Comparison of ENCODE assay signal across 1 cellular context in genomic region chr7:106070201-106070551, GRCh38.
TF ChIP-seq lines count a peak whose summit lies in the region.

No MANE protein-coding gene starts in this region.

TF ChIP-seq in K562, 482 proteins besides CTCF, POLR2A, EP300 and RAD21:
- TF ChIP-seq, protein P1, sequence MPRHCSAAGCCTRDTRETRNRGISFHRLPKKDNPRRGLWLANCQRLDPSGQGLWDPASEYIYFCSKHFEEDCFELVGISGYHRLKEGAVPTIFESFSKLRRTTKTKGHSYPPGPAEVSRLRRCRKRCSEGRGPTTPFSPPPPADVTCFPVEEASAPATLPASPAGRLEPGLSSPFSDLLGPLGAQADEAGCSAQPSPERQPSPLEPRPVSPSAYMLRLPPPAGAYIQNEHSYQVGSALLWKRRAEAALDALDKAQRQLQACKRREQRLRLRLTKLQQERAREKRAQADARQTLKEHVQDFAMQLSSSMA (CRISPR knock-in tag; IDR thresholded peaks at IDR 0.05), result no peak
- TF ChIP-seq ESRRA (IDR thresholded peaks at IDR 0.05; ENCODE audit: borderline replicate concordance, low read depth) (no peak), ZNF592 (IDR thresholded peaks at IDR 0.05) (no peak), ZNF77 (CRISPR knock-in tag; IDR thresholded peaks at IDR 0.05) (no peak), ZNF699 (CRISPR knock-in tag; IDR thresholded peaks at IDR 0.05; ENCODE audit: insufficient replicate concordance) (no peak), POLR2AphosphoS5 (IDR thresholded peaks at IDR 0.05; ENCODE audit: control insufficient read depth, insufficient read depth, low read depth, low read length) (no peak), TGIF2 (CRISPR knock-in tag; IDR thresholded peaks at IDR 0.05) (no peak), ZKSCAN8 (CRISPR knock-in tag; IDR thresholded peaks at IDR 0.05) (no peak), REST (CRISPR knock-in tag; IDR thresholded peaks at IDR 0.05; ENCODE audit: low read depth) (no peak), ZNF146 (CRISPR knock-in tag; IDR thresholded peaks at IDR 0.05; ENCODE audit: unreplicated experiment) (no peak), TAF1 (IDR thresholded peaks at IDR 0.05; ENCODE audit: control insufficient read depth, extremely low read depth, insufficient read depth, low read length, severe bottlenecking) (peak; percentile 13), ZNF57 (CRISPR knock-in tag; IDR thresholded peaks at IDR 0.05) (no peak), GABPA (tag; conservative IDR thresholded peaks at IDR 0.05; ENCODE audit: low read depth) (no peak), ZFP30 (CRISPR knock-in tag; IDR thresholded peaks at IDR 0.05; ENCODE audit: borderline replicate concordance) (no peak), ZNF316 (IDR thresholded peaks at IDR 0.05) (no peak), ELF2 (CRISPR knock-in tag; IDR thresholded peaks at IDR 0.05) (0 out of 2 replicates have a peak, but pooled peaks have one; percentile 18), PHB (CRISPR knock-in tag; IDR thresholded peaks at IDR 0.05) (0 out of 2 replicates have a peak, but pooled peaks have one; percentile 23), ZNF175 (CRISPR knock-in tag; IDR thresholded peaks at IDR 0.05; ENCODE audit: low read depth) (no peak), EZH2 (IDR thresholded peaks at IDR 0.05; ENCODE audit: borderline replicate concordance, low read depth, low read length) (no peak), ZNF217 (CRISPR knock-in tag; IDR thresholded peaks at IDR 0.05) (no peak), FOXJ2 (tag; IDR thresholded peaks at IDR 0.05) (no peak), DPF2 (IDR thresholded peaks at IDR 0.05) (no peak), ZNF778 (CRISPR knock-in tag; IDR thresholded peaks at IDR 0.05) (no peak), MTA3 (IDR thresholded peaks at IDR 0.05; ENCODE audit: borderline replicate concordance) (no peak)
- TF ChIP-seq, protein P2, sequence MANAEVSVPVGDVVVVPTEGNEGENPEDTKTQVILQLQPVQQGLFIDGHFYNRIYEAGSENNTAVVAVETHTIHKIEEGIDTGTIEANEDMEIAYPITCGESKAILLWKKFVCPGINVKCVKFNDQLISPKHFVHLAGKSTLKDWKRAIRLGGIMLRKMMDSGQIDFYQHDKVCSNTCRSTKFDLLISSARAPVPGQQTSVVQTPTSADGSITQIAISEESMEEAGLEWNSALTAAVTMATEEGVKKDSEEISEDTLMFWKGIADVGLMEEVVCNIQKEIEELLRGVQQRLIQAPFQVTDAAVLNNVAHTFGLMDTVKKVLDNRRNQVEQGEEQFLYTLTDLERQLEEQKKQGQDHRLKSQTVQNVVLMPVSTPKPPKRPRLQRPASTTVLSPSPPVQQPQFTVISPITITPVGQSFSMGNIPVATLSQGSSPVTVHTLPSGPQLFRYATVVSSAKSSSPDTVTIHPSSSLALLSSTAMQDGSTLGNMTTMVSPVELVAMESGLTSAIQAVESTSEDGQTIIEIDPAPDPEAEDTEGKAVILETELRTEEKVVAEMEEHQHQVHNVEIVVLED (CRISPR knock-in tag; IDR thresholded peaks at IDR 0.05), result no peak
- TF ChIP-seq, protein P3, sequence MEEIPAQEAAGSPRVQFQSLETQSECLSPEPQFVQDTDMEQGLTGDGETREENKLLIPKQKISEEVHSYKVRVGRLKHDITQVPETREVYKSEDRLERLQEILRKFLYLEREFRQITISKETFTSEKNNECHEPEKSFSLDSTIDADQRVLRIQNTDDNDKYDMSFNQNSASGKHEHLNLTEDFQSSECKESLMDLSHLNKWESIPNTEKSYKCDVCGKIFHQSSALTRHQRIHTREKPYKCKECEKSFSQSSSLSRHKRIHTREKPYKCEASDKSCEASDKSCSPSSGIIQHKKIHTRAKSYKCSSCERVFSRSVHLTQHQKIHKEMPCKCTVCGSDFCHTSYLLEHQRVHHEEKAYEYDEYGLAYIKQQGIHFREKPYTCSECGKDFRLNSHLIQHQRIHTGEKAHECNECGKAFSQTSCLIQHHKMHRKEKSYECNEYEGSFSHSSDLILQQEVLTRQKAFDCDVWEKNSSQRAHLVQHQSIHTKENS (CRISPR knock-in tag; IDR thresholded peaks at IDR 0.05), result no peak
